In genomic region chr22:49724030-49724892, GRCh38 we compare ENCODE assay signal across 8 cellular contexts.
DNase-seq lines count a peak whose midpoint lies in the region; ATAC-seq lines count a peak whose summit lies in the region.

No MANE protein-coding gene starts in this region.

- H3K4me1 Mint-ChIP-seq in effector memory CD8-positive, alpha-beta T cell (ENCODE audit: low read depth in 2 of 2): peaks cover 3 to 9% of the 10 kb centered on the region in 2 donors

- H3K27ac ChIP-seq in SK-N-MC: peak overlapping the region; percentile 38; the same call in 1 of the 2 replicates

- DNase-seq in HAP-1 (ENCODE audit: low spot score in 2 of 2) (peak; percentile 58 to 69), SK-N-MC (ENCODE audit: low read depth, low spot score) (no peak), NCI-H510A treated with DMSO at 0.1 percent for 48 hours (lab: John Stamatoyannopoulos, UW) (no peak), globus pallidus (ENCODE audit: low spot score) (no peak), NCI-H2196 (lab: John Stamatoyannopoulos, UW; ENCODE audit: unreplicated experiment) (no peak)
- DNase-seq in effector memory CD8-positive, alpha-beta T cell: no peak
- peak; percentile 53 for DNase-seq in stimulated activated CD4-positive, alpha-beta T cell treated with anti-CD3 and anti-CD28 coated beads, Interleukin-4, amount 100 ng/mL, for 1 hour

- peaks cover 41% of the 10 kb centered on the region for H3K27me3 ChIP-seq in HAP-1 (ENCODE audit: low read depth)

- H3K9me3 Mint-ChIP-seq in effector memory CD8-positive, alpha-beta T cell: no peaks in the 10 kb centered on the region

- peaks cover 18 to 34% of the 10 kb centered on the region in 2 donors for H3K27me3 Mint-ChIP-seq in effector memory CD8-positive, alpha-beta T cell

- peak; percentile 35 for ATAC-seq in effector memory CD8-positive, alpha-beta T cell (replicated peaks)
- ATAC-seq in HG02973 (IDR thresholded peaks at IDR 0.05; ENCODE audit: unreplicated experiment): no peak

- peak overlapping the region; percentile 90 for H3K9ac ChIP-seq in SK-N-MC (ENCODE audit: insufficient read length)

- peak overlapping the region; percentile 43 for H3K4me3 ChIP-seq in HAP-1
- H3K4me3 ChIP-seq in SK-N-MC: peak overlapping the region; percentile 99

- H3K36me3 Mint-ChIP-seq in effector memory CD8-positive, alpha-beta T cell (ENCODE audit: insufficient read depth): peaks cover 2% of the 10 kb centered on the region

- in situ Hi-C loops in HAP-1 (cut with MboI; ENCODE audit: low sequenced_read_pairs): no loop called here

- peak overlapping the region; percentile 88 to 93 for H3K27ac Mint-ChIP-seq in effector memory CD8-positive, alpha-beta T cell

- H3K36me3 ChIP-seq in HAP-1 (replicated peaks) (no peaks in the 10 kb centered on the region), SK-N-MC (ENCODE audit: insufficient read depth, low read length) (no peaks in the 10 kb centered on the region)

- H3K4me3 Mint-ChIP-seq in effector memory CD8-positive, alpha-beta T cell: peak overlapping the region; percentile 86 to 95

- H3K9me3 ChIP-seq in HAP-1: no peaks in the 10 kb centered on the region; the same call in 1 of the 2 replicates
- H3K9me3 ChIP-seq in SK-N-MC (ENCODE audit: low read depth, low read length): no peaks in the 10 kb centered on the region

- H3K4me1 ChIP-seq in HAP-1: peaks cover 3% of the 10 kb centered on the region; the same call in 1 of the 2 replicates

Comparison
In these comparisons a context has a peak if more than half of its experiments do, and no peak if none do; other contexts are left out.
1. DNase-seq: peak in HAP-1 (2 of 2) and stimulated activated CD4-positive, alpha-beta T cell treated with anti-CD3 and anti-CD28 coated beads, Interleukin-4, amount 100 ng/mL, for 1 hour (single experiment); none in SK-N-MC (single experiment), effector memory CD8-positive, alpha-beta T cell (0 of 3), NCI-H510A treated with DMSO at 0.1 percent for 48 hours (single experiment), globus pallidus (single experiment) and NCI-H2196 (single experiment).